In genomic region chr16:23079683-23080221, GRCh38 we compare ENCODE assay signal across 17 cellular contexts.
DNase-seq lines count a peak whose midpoint lies in the region; ATAC-seq, FAIRE-seq and TF ChIP-seq lines count a peak whose summit lies in the region.
"Had no signal": no experiment of that assay in that cellular context is flagged by ENCODE, and none has a peak within 500 bp of the region (broad histone marks: within the 10 kb centered on the region; RNA-seq: fewer than 3 reads in every experiment).

No MANE protein-coding gene starts in this region.

- peak; percentile 30 for ATAC-seq in esophagus mucosa

- peaks cover 13 to 70% of the 10 kb centered on the region in 2 donors for H3K36me3 ChIP-seq in neuronal stem cell (replicated peaks in 1 of 2; ENCODE audit: control insufficient read depth in 2 of 2, insufficient read depth in 2 of 2, low read length in 2 of 2)

- H4K91ac ChIP-seq in neuronal stem cell (ENCODE audit: low read depth, low read length, poor library complexity), result no peak overlapping the region

- DNase-seq in NCI-H2171 treated with DMSO at 0.1 percent for 48 hours (lab: John Stamatoyannopoulos, UW) (peak; percentile 39), NCI-H2171 (lab: John Stamatoyannopoulos, UW) (no peak), NCI-H69 (lab: John Stamatoyannopoulos, UW) (peak; percentile 97), substantia nigra (lab: John Stamatoyannopoulos, UW) (peak in 1 of 49 donors; percentile 7), GM12891 (ENCODE audit: insufficient read length, low spot score) (no peak), neuronal stem cell (ENCODE audit: low spot score) (no peak), middle frontal gyrus (ENCODE audit: extremely low spot score, low spot score) (no peak)
- DNase-seq: activated CD4-positive, CD25-positive, alpha-beta regulatory T cell; activated gamma-delta T cell treated with Interleukin-2 at 50 U/mL for 16 hours; anterior cingulate cortex; CD4-positive, alpha-beta T cell; GF-D8; HCEC 1CT; nucleus accumbens; PC-9 had no signal

- H3K18ac ChIP-seq in neuronal stem cell (ENCODE audit: low read length), result no peak overlapping the region

- H2BK15ac ChIP-seq in neuronal stem cell (ENCODE audit: low read length), result no peak overlapping the region

- no peak overlapping the region for H3K9ac ChIP-seq in neuronal stem cell (ENCODE audit: low read depth, low read length, poor library complexity)

- FAIRE-seq in GM12891 (lab: Jason Lieb, UNC), result no peak

- no CpG with 5 or more reads among the region's 12 CpGs for WGBS in neuronal stem cell (ENCODE audit: extremely low coverage in 2 of 2, insufficient read length in 2 of 2, insufficient replicate concordance in 1 of 2), 2 donors

- H3K9me3 ChIP-seq in neuronal stem cell (replicated peaks in 1 of 2; ENCODE audit: control insufficient read depth in 2 of 2, insufficient read depth in 1 of 2, low read depth in 1 of 2, low read length in 2 of 2), result peaks cover 0 to 2% of the 10 kb centered on the region in 2 donors
- H3K9me3 ChIP-seq: esophagus muscularis mucosa had no signal

- H3K4me2 ChIP-seq in neuronal stem cell (ENCODE audit: insufficient read depth, low read length, poor library complexity, severe bottlenecking), result no peak overlapping the region
- H3K4me2 ChIP-seq: PC-9 had no signal

- no peak for TF ChIP-seq POLR2A in GM12891 (IDR thresholded peaks at IDR 0.05; ENCODE audit: low read depth, low read length)

- no peak overlapping the region for H3K4ac ChIP-seq in neuronal stem cell (ENCODE audit: low read length)

- no peaks in the 10 kb centered on the region for H3K4me1 ChIP-seq in neuronal stem cell (ENCODE audit: control insufficient read depth in 2 of 2, insufficient read depth in 1 of 2, low read depth in 1 of 2, low read length in 2 of 2)

- H2BK12ac ChIP-seq in neuronal stem cell (ENCODE audit: low read length), result no peak overlapping the region

- no peak overlapping the region for H4K8ac ChIP-seq in neuronal stem cell (ENCODE audit: low read depth, low read length)

- no peak overlapping the region for H3K23ac ChIP-seq in neuronal stem cell (ENCODE audit: low read depth, low read length, poor library complexity)

- H3K4me3 ChIP-seq in neuronal stem cell (ENCODE audit: low read length in 2 of 2), result no peak overlapping the region
- H3K4me3 ChIP-seq: esophagus muscularis mucosa, PC-9 had no signal

- no peak overlapping the region for H2BK5ac ChIP-seq in neuronal stem cell (ENCODE audit: low read length)

- no peak overlapping the region for H2AFZ ChIP-seq in neuronal stem cell (ENCODE audit: low read length)
- H2AFZ ChIP-seq: PC-9 had no signal

- H3K79me1 ChIP-seq in neuronal stem cell (ENCODE audit: low read depth, low read length), result no peaks in the 10 kb centered on the region

- no peak overlapping the region for H2AK5ac ChIP-seq in neuronal stem cell (ENCODE audit: low read depth, low read length)

- no peaks in the 10 kb centered on the region for H3K27me3 ChIP-seq in neuronal stem cell (ENCODE audit: control insufficient read depth in 3 of 3, insufficient read depth in 3 of 3, low read depth in 1 of 3, low read length in 3 of 3)
- H3K27me3 ChIP-seq: esophagus muscularis mucosa had no signal

- H2BK120ac ChIP-seq in neuronal stem cell (ENCODE audit: low read depth, low read length), result no peak overlapping the region

- no peak overlapping the region for H3K14ac ChIP-seq in neuronal stem cell (ENCODE audit: low read length)

- H3K27ac ChIP-seq in substantia nigra (ENCODE audit: low read depth, low read length, poor library complexity, severe bottlenecking), result peak overlapping the region; percentile 20
- no peak overlapping the region for H3K27ac ChIP-seq in neuronal stem cell (replicated peaks; ENCODE audit: low read length)
- H3K27ac ChIP-seq: esophagus muscularis mucosa, PC-9 had no signal

TF ChIP-seq in GM12891, 5 proteins besides CTCF, POLR2A, EP300 and RAD21:
- no peak for TF ChIP-seq TAF1 (IDR thresholded peaks at IDR 0.05; ENCODE audit: low read depth, low read length)
- TF ChIP-seq SPI1 (IDR thresholded peaks at IDR 0.05; ENCODE audit: low read depth, low read length), result no peak
- no peak for TF ChIP-seq POU2F2 (IDR thresholded peaks at IDR 0.05; ENCODE audit: low read depth, low read length)
- TF ChIP-seq POLR2AphosphoS5 (IDR thresholded peaks at IDR 0.05; ENCODE audit: low read depth, low read length), result no peak
- TF ChIP-seq PAX5 (IDR thresholded peaks at IDR 0.05; ENCODE audit: insufficient read depth, low read length, severe bottlenecking), result no peak

Comparison
In these comparisons a context has a peak if more than half of its experiments do, and no peak if none do; other contexts are left out.
1. DNase-seq: peak in NCI-H2171 treated with DMSO at 0.1 percent for 48 hours (single experiment) and NCI-H69 (single experiment); none in NCI-H2171 (single experiment), GM12891 (single experiment), neuronal stem cell (single experiment) and middle frontal gyrus (single experiment).